Comparison of ENCODE assay signal across 1 cellular context in the genomic region with DNA sequence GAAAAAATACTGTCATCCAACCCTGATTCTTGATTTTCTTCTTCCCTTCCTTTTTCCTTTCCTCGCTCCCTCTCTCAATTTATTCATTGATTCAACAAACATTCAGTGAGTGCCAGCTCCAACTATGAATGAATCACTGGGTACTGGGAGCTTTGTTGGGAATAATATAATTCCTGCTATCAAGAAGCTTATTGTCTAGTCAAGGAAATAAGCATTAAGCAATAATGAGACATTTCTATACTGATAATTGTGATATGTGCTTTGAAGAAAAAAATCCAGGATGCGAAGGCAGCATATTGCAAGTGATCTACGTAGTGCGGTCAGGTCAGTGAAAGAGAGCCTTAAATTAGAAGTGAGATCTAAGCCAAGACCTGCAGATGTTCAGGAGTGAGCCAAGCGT.
TF ChIP-seq lines count a peak whose summit lies in the region.

No MANE protein-coding gene starts in this region.

TF ChIP-seq in GM23338, 12 proteins besides CTCF, POLR2A, EP300 and RAD21 (continued from another document):
- TF ChIP-seq, protein P1, sequence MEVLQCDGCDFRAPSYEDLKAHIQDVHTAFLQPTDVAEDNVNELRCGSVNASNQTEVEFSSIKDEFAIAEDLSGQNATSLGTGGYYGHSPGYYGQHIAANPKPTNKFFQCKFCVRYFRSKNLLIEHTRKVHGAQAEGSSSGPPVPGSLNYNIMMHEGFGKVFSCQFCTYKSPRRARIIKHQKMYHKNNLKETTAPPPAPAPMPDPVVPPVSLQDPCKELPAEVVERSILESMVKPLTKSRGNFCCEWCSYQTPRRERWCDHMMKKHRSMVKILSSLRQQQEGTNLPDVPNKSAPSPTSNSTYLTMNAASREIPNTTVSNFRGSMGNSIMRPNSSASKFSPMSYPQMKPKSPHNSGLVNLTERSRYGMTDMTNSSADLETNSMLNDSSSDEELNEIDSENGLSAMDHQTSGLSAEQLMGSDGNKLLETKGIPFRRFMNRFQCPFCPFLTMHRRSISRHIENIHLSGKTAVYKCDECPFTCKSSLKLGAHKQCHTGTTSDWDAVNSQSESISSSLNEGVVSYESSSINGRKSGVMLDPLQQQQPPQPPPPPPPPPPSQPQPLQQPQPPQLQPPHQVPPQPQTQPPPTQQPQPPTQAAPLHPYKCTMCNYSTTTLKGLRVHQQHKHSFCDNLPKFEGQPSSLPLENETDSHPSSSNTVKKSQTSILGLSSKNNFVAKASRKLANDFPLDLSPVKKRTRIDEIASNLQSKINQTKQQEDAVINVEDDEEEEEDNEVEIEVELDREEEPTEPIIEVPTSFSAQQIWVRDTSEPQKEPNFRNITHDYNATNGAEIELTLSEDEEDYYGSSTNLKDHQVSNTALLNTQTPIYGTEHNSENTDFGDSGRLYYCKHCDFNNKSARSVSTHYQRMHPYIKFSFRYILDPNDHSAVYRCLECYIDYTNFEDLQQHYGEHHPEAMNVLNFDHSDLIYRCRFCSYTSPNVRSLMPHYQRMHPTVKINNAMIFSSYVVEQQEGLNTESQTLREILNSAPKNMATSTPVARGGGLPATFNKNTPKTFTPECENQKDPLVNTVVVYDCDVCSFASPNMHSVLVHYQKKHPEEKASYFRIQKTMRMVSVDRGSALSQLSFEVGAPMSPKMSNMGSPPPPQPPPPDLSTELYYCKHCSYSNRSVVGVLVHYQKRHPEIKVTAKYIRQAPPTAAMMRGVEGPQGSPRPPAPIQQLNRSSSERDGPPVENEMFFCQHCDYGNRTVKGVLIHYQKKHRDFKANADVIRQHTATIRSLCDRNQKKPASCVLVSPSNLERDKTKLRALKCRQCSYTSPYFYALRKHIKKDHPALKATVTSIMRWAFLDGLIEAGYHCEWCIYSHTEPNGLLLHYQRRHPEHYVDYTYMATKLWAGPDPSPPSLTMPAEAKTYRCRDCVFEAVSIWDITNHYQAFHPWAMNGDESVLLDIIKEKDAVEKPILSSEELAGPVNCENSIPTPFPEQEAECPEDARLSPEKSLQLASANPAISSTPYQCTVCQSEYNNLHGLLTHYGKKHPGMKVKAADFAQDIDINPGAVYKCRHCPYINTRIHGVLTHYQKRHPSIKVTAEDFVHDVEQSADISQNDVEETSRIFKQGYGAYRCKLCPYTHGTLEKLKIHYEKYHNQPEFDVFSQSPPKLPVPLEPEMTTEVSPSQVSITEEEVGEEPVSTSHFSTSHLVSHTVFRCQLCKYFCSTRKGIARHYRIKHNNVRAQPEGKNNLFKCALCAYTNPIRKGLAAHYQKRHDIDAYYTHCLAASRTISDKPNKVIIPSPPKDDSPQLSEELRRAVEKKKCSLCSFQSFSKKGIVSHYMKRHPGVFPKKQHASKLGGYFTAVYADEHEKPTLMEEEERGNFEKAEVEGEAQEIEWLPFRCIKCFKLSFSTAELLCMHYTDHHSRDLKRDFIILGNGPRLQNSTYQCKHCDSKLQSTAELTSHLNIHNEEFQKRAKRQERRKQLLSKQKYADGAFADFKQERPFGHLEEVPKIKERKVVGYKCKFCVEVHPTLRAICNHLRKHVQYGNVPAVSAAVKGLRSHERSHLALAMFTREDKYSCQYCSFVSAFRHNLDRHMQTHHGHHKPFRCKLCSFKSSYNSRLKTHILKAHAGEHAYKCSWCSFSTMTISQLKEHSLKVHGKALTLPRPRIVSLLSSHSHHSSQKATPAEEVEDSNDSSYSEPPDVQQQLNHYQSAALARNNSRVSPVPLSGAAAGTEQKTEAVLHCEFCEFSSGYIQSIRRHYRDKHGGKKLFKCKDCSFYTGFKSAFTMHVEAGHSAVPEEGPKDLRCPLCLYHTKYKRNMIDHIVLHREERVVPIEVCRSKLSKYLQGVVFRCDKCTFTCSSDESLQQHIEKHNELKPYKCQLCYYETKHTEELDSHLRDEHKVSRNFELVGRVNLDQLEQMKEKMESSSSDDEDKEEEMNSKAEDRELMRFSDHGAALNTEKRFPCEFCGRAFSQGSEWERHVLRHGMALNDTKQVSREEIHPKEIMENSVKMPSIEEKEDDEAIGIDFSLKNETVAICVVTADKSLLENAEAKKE (CRISPR knock-in tag; IDR thresholded peaks at IDR 0.05): no peak
- TF ChIP-seq POLR2AphosphoS5 (IDR thresholded peaks at IDR 0.05; ENCODE audit: low read depth): no peak
- TF ChIP-seq ZNF114 (CRISPR knock-in tag; IDR thresholded peaks at IDR 0.05): no peak
- TF ChIP-seq, protein P2, sequence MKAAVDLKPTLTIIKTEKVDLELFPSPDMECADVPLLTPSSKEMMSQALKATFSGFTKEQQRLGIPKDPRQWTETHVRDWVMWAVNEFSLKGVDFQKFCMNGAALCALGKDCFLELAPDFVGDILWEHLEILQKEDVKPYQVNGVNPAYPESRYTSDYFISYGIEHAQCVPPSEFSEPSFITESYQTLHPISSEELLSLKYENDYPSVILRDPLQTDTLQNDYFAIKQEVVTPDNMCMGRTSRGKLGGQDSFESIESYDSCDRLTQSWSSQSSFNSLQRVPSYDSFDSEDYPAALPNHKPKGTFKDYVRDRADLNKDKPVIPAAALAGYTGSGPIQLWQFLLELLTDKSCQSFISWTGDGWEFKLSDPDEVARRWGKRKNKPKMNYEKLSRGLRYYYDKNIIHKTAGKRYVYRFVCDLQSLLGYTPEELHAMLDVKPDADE (IDR thresholded peaks at IDR 0.05): no peak
- TF ChIP-seq NANOG (IDR thresholded peaks at IDR 0.05; ENCODE audit: borderline replicate concordance): no peak
- TF ChIP-seq EZH2phosphoT487 (IDR thresholded peaks at IDR 0.05; ENCODE audit: unreplicated experiment): no peak
